30 cellular contexts compared by ENCODE assay signal in the genomic region with DNA sequence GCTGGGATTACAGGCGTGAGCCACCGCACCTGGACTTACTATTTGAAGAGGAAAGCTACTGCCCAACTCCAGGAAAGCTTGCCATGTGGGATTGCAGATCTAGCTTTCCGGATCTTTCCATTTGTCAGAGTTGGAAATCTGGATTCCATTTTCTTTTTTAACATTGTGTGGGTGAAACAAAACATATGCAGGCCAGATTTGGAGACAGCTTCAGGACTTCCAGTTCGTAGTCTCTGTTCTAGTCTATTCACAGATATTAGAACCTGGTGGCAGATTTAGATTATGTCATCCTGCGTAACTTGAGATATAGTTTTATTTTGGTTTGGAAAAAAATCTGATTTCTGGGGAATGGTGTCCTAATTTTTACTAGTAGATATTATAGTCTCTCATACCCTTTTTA.
"Had no signal": no experiment of that assay in that cellular context is flagged by ENCODE, and none has a peak within 500 bp of the region (broad histone marks: within the 10 kb centered on the region; RNA-seq: fewer than 3 reads in every experiment).

No MANE protein-coding gene starts in this region.

- H3K4me1 Mint-ChIP-seq: activated B cell treated with CpG ODN at 0.5 μM for 24 hours; activated naive CD8-positive, alpha-beta T cell treated with anti-CD3 and anti-CD28 coated beads for 36 hours; brain; naive B cell; stimulated activated naive CD8-positive, alpha-beta T cell treated with anti-CD3 and anti-CD28 coated beads, Interleukin-15, amount 100 ng/mL, for 72 hours had no signal

- H3K27me3 Mint-ChIP-seq: activated B cell treated with CpG ODN at 0.5 μM for 24 hours; activated naive CD8-positive, alpha-beta T cell treated with anti-CD3 and anti-CD28 coated beads for 36 hours; brain; naive B cell; progenitor cell of endocrine pancreas; stimulated activated naive CD8-positive, alpha-beta T cell treated with anti-CD3 and anti-CD28 coated beads, Interleukin-15, amount 100 ng/mL, for 72 hours had no signal

- H3K9me3 Mint-ChIP-seq: activated B cell treated with CpG ODN at 0.5 μM for 24 hours; activated naive CD8-positive, alpha-beta T cell treated with anti-CD3 and anti-CD28 coated beads for 36 hours; activated T-cell treated with anti-CD3 and anti-CD28 coated beads, Interleukin-2, amount 50 U/mL, for 72 hours; stimulated activated naive CD8-positive, alpha-beta T cell treated with anti-CD3 and anti-CD28 coated beads, Interleukin-15, amount 100 ng/mL, for 72 hours; T-helper 2 cell treated with Interferon-gamma antibody and Interleukin-4, amounts not matched to agents 5 μg/mL and 100 μg/mL, for 36 hours had no signal

- H3K4me1 ChIP-seq: adrenal gland, ascending aorta, upper lobe of left lung, vagina had no signal

- H3K9me3 ChIP-seq: adrenal gland, ascending aorta, ovary, thyroid gland, upper lobe of left lung, vagina had no signal

- DNase-seq: activated B cell treated with CpG ODN at 0.5 μM for 24 hours; activated CD4-positive, alpha-beta T cell treated with anti-CD3 and anti-CD28 coated beads, Interleukin-2, amount 50 U/mL, for 4 hours; activated effector memory CD4-positive, alpha-beta T cell treated with Interleukin-2 at 50 U/mL for 16 hours; activated naive CD4-positive, alpha-beta T cell treated with Interleukin-2 at 50 U/mL for 16 hours; activated naive CD8-positive, alpha-beta T cell treated with anti-CD3 and anti-CD28 coated beads for 36 hours; activated T-cell treated with anti-CD3 and anti-CD28 coated beads for 4 hours; activated T-cell treated with anti-CD3 and anti-CD28 coated beads, Interleukin-2, amount 50 U/mL, for 72 hours; adrenal gland; cerebellar nuclear complex; glutamatergic neuron; left colon; mammary epithelial cell; naive B cell; nephron progenitor cell; ovary; stimulated activated CD4-positive, alpha-beta T cell treated with anti-CD3 and anti-CD28 coated beads, Interleukin-12 subunit alpha, Interleukin-12 subunit beta, amount 100 ng/mL, for 4 hours; stimulated activated CD4-positive, alpha-beta T cell treated with anti-CD3 and anti-CD28 coated beads, Interleukin-4, amount 100 ng/mL, for 1 hour; stimulated activated naive CD8-positive, alpha-beta T cell treated with anti-CD3 and anti-CD28 coated beads, Interleukin-15, amount 100 ng/mL, for 72 hours; substantia nigra; T-helper 1 cell; thyroid gland; upper lobe of left lung had no signal

- H3K36me3 ChIP-seq: ovary had no signal

- H3K27ac ChIP-seq: adrenal gland, ascending aorta, cardiac muscle cell, coronary artery, ovary, skin epidermis, thyroid gland, upper lobe of left lung, vagina had no signal

- H3K4me3 Mint-ChIP-seq: activated B cell treated with CpG ODN at 0.5 μM for 24 hours; activated naive CD8-positive, alpha-beta T cell treated with anti-CD3 and anti-CD28 coated beads for 36 hours; activated T-cell treated with anti-CD3 and anti-CD28 coated beads, Interleukin-2, amount 50 U/mL, for 72 hours; brain; naive B cell; nephron progenitor cell; stimulated activated naive CD8-positive, alpha-beta T cell treated with anti-CD3 and anti-CD28 coated beads, Interleukin-15, amount 100 ng/mL, for 72 hours; T-helper 2 cell treated with Interferon-gamma antibody and Interleukin-4, amounts not matched to agents 5 μg/mL and 100 μg/mL, for 36 hours had no signal

- H3K4me3 ChIP-seq: adrenal gland, ascending aorta, cardiac muscle cell, coronary artery, ovary, skin epidermis, thyroid gland, upper lobe of left lung, vagina had no signal

- H3K27me3 ChIP-seq: adrenal gland, ascending aorta, cardiac muscle cell, ovary, thyroid gland, upper lobe of left lung, vagina had no signal

- H3K27ac Mint-ChIP-seq: activated B cell treated with CpG ODN at 0.5 μM for 24 hours; activated naive CD8-positive, alpha-beta T cell treated with anti-CD3 and anti-CD28 coated beads for 36 hours; activated T-cell treated with anti-CD3 and anti-CD28 coated beads, Interleukin-2, amount 50 U/mL, for 72 hours; brain; naive B cell; nephron progenitor cell; progenitor cell of endocrine pancreas; stimulated activated naive CD8-positive, alpha-beta T cell treated with anti-CD3 and anti-CD28 coated beads, Interleukin-15, amount 100 ng/mL, for 72 hours; T-helper 2 cell treated with Interferon-gamma antibody and Interleukin-4, amounts not matched to agents 5 μg/mL and 100 μg/mL, for 36 hours had no signal
